ENCODE assay signal across 1 cellular context in genomic region chr22:27868738-27869282, GRCh38.
TF ChIP-seq lines count a peak whose summit lies in the region.

No MANE protein-coding gene starts in this region.

TF ChIP-seq in GM12878, 131 proteins besides CTCF, POLR2A, EP300 and RAD21:
- TF ChIP-seq SPI1 (IDR thresholded peaks at IDR 0.05; ENCODE audit: borderline replicate concordance, insufficient read depth, low read depth, low read length) (peak; percentile 10; the same call in 1 of the 2 replicates), BMI1 (IDR thresholded peaks at IDR 0.05; ENCODE audit: borderline replicate concordance) (no peak), BHLHE40 (IDR thresholded peaks at IDR 0.05; ENCODE audit: borderline replicate concordance in 1 of 2, low read depth in 2 of 2, low read length in 1 of 2) (peak; percentile 50 to 56; a peak in 2 of 4 replicates), EED (IDR thresholded peaks at IDR 0.05; ENCODE audit: low read depth) (no peak)
